ENCODE assay signal across 33 cellular contexts in genomic region chr7:70349819-70350218, GRCh38.
"Had no signal": no experiment of that assay in that cellular context is flagged by ENCODE, and none has a peak within 500 bp of the region (broad histone marks: within the 10 kb centered on the region; RNA-seq: fewer than 3 reads in every experiment).

No MANE protein-coding gene starts in this region.

- H3K4me1 Mint-ChIP-seq: activated naive CD4-positive, alpha-beta T cell treated with anti-CD3 and anti-CD28 coated beads, Interleukin-2, amount 50 U/mL, for 24 hours had no signal

- H3K36me3 Mint-ChIP-seq: activated CD4-positive, alpha-beta memory T cell treated with anti-CD3 and anti-CD28 coated beads for 36 hours; activated CD8-positive, alpha-beta memory T cell treated with anti-CD3 and anti-CD28 coated beads, Interleukin-2, amount 10 ng/mL, durations not matched to agents 7 days and 5 days; activated naive CD4-positive, alpha-beta T cell treated with anti-CD3 and anti-CD28 coated beads, Interleukin-2, amount 50 U/mL, for 24 hours; activated naive CD8-positive, alpha-beta T cell treated with anti-CD3 and anti-CD28 coated beads for 36 hours had no signal

- H3K9me3 Mint-ChIP-seq: activated CD4-positive, alpha-beta T cell treated with anti-CD3 and anti-CD28 coated beads, Interleukin-2, amount 10 ng/mL, durations not matched to agents 24 days and 14 days; activated naive CD4-positive, alpha-beta T cell treated with anti-CD3 and anti-CD28 coated beads, Interleukin-2, amount 50 U/mL, for 24 hours; activated naive CD8-positive, alpha-beta T cell treated with anti-CD3 and anti-CD28 coated beads for 36 hours; activated T-helper 1 cell treated with anti-CD3 and anti-CD28 coated beads, Interleukin-12 subunit alpha, Interleukin-12 subunit beta, Interleukin-2, Interleukin-4 antibody, amounts not matched to agents 30 ng/mL and 10 ng/mL and 1 ng/mL, durations not matched to agents 14 hours and 24 hours and 36 hours; activated T-helper 2 cell treated with anti-CD3 and anti-CD28 coated beads, Interferon-gamma antibody, Interleukin-2, Interleukin-4, amounts not matched to agents 10 μg/mL and 5 μg/mL and 100 μg/mL, durations not matched to agents 14 hours and 24 hours and 36 hours; dendritic cell treated with granulocyte-macrophage colony-stimulating factor and Interleukin-4, amounts not matched to agents 40 ng/mL and 50 ng/mL, for 4 days; endodermal cell had no signal

- H3K4me3 ChIP-seq: adrenal gland, body of pancreas, coronary artery, dorsolateral prefrontal cortex had no signal

- H3K36me3 ChIP-seq: adrenal gland had no signal

- H3K9me3 ChIP-seq: adrenal gland, body of pancreas had no signal

- H3K27ac ChIP-seq: adrenal gland, body of pancreas, coronary artery, dorsolateral prefrontal cortex had no signal

- ATAC-seq: activated CD4-positive, alpha-beta T cell treated with anti-CD3 and anti-CD28 coated beads for 36 hours; activated CD8-positive, alpha-beta memory T cell treated with anti-CD3 and anti-CD28 coated beads, Interleukin-2, amount 10 ng/mL, durations not matched to agents 7 days and 5 days; activated CD8-positive, alpha-beta T cell treated with anti-CD3 and anti-CD28 coated beads, Interleukin-2, amount 10 ng/mL, durations not matched to agents 7 days and 5 days; activated naive CD8-positive, alpha-beta T cell treated with anti-CD3 and anti-CD28 coated beads, Interleukin-2, amount 50 U/mL, for 24 hours; body of pancreas; esophagus mucosa; T-helper 17 cell had no signal

- H3K4me1 ChIP-seq: adrenal gland had no signal

- H3K27ac Mint-ChIP-seq: activated CD4-positive, alpha-beta memory T cell treated with anti-CD3 and anti-CD28 coated beads for 36 hours; activated CD4-positive, alpha-beta T cell treated with anti-CD3 and anti-CD28 coated beads for 36 hours; activated CD4-positive, alpha-beta T cell treated with anti-CD3 and anti-CD28 coated beads, Interleukin-2, amount 10 ng/mL, durations not matched to agents 24 days and 14 days; activated CD8-positive, alpha-beta memory T cell treated with anti-CD3 and anti-CD28 coated beads, Interleukin-2, amount 10 ng/mL, durations not matched to agents 7 days and 5 days; activated CD8-positive, alpha-beta T cell treated with anti-CD3 and anti-CD28 coated beads, Interleukin-2, amount 10 ng/mL, durations not matched to agents 7 days and 5 days; activated naive CD4-positive, alpha-beta T cell treated with anti-CD3 and anti-CD28 coated beads for 36 hours; activated naive CD4-positive, alpha-beta T cell treated with anti-CD3 and anti-CD28 coated beads, Interleukin-2, amount 50 U/mL, for 24 hours; activated naive CD8-positive, alpha-beta T cell treated with anti-CD3 and anti-CD28 coated beads for 36 hours; activated naive CD8-positive, alpha-beta T cell treated with anti-CD3 and anti-CD28 coated beads, Interleukin-2, amount 50 U/mL, for 24 hours; activated T-helper 1 cell treated with anti-CD3 and anti-CD28 coated beads, Interleukin-12 subunit alpha, Interleukin-12 subunit beta, Interleukin-2, Interleukin-4 antibody, amounts not matched to agents 30 ng/mL and 10 ng/mL and 1 ng/mL, durations not matched to agents 14 hours and 24 hours and 36 hours; activated T-helper 2 cell treated with anti-CD3 and anti-CD28 coated beads, Interferon-gamma antibody, Interleukin-2, Interleukin-4, amounts not matched to agents 10 μg/mL and 5 μg/mL and 100 μg/mL, durations not matched to agents 14 hours and 24 hours and 36 hours; dendritic cell treated with granulocyte-macrophage colony-stimulating factor and Interleukin-4, amounts not matched to agents 40 ng/mL and 50 ng/mL, for 4 days; endodermal cell; T-helper 17 cell; T-helper 2 cell treated with Interferon-gamma antibody and Interleukin-4, amounts not matched to agents 5 μg/mL and 100 μg/mL, for 36 hours had no signal

- DNase-seq: activated CD4-positive, alpha-beta memory T cell treated with anti-CD3 and anti-CD28 coated beads for 36 hours; activated CD4-positive, alpha-beta T cell treated with anti-CD3 and anti-CD28 coated beads for 36 hours; activated CD4-positive, alpha-beta T cell treated with anti-CD3 and anti-CD28 coated beads, Interleukin-2, amount 10 ng/mL, durations not matched to agents 24 days and 14 days; activated CD4-positive, CD25-positive, alpha-beta regulatory T cell; activated CD4-positive, CD25-positive, alpha-beta regulatory T cell treated with anti-CD3 and anti-CD28 coated beads, Interleukin-2, amount 50 U/mL, for 72 hours; activated CD8-positive, alpha-beta memory T cell treated with anti-CD3 and anti-CD28 coated beads, Interleukin-2, amount 10 ng/mL, durations not matched to agents 7 days and 5 days; activated CD8-positive, alpha-beta memory T cell treated with anti-CD3 and anti-CD28 coated beads, Interleukin-2, amount 50 U/mL, for 4 hours; activated CD8-positive, alpha-beta T cell treated with anti-CD3 and anti-CD28 coated beads, Interleukin-2, amount 10 ng/mL, durations not matched to agents 7 days and 5 days; activated effector memory CD4-positive, alpha-beta T cell treated with anti-CD3 and anti-CD28 coated beads, Interleukin-2, amount 50 U/mL, for 16 hours; activated naive CD4-positive, alpha-beta T cell treated with anti-CD3 and anti-CD28 coated beads for 36 hours; activated naive CD8-positive, alpha-beta T cell treated with anti-CD3 and anti-CD28 coated beads for 36 hours; activated naive CD8-positive, alpha-beta T cell treated with anti-CD3 and anti-CD28 coated beads, Interleukin-2, amount 50 U/mL, for 24 hours; activated T-cell treated with anti-CD3 and anti-CD28 coated beads, Interleukin-2, amount 50 U/mL, for 1 hour; activated T-cell treated with anti-CD3 and anti-CD28 coated beads, Interleukin-2, amount 50 U/mL, for 48 hours; adrenal gland; amygdala; aorta; body of pancreas; central memory CD4-positive, alpha-beta T cell; dorsolateral prefrontal cortex; effector memory CD4-positive, alpha-beta T cell; endodermal cell; foreskin fibroblast; T-helper 1 cell; T-helper 17 cell; T1000 had no signal

- H3K27me3 Mint-ChIP-seq: activated CD4-positive, alpha-beta memory T cell treated with anti-CD3 and anti-CD28 coated beads for 36 hours; activated CD4-positive, alpha-beta T cell treated with anti-CD3 and anti-CD28 coated beads for 36 hours; activated CD4-positive, alpha-beta T cell treated with anti-CD3 and anti-CD28 coated beads, Interleukin-2, amount 10 ng/mL, durations not matched to agents 24 days and 14 days; activated naive CD4-positive, alpha-beta T cell treated with anti-CD3 and anti-CD28 coated beads, Interleukin-2, amount 50 U/mL, for 24 hours; activated naive CD8-positive, alpha-beta T cell treated with anti-CD3 and anti-CD28 coated beads for 36 hours; activated naive CD8-positive, alpha-beta T cell treated with anti-CD3 and anti-CD28 coated beads, Interleukin-2, amount 50 U/mL, for 24 hours; dendritic cell treated with granulocyte-macrophage colony-stimulating factor and Interleukin-4, amounts not matched to agents 40 ng/mL and 50 ng/mL, for 4 days; T-helper 17 cell had no signal

- H3K27me3 ChIP-seq: adrenal gland, body of pancreas, dorsolateral prefrontal cortex had no signal

- H3K4me3 Mint-ChIP-seq: activated CD4-positive, alpha-beta memory T cell treated with anti-CD3 and anti-CD28 coated beads for 36 hours; activated CD4-positive, alpha-beta T cell treated with anti-CD3 and anti-CD28 coated beads for 36 hours; activated CD4-positive, alpha-beta T cell treated with anti-CD3 and anti-CD28 coated beads, Interleukin-2, amount 10 ng/mL, durations not matched to agents 24 days and 14 days; activated CD8-positive, alpha-beta memory T cell treated with anti-CD3 and anti-CD28 coated beads, Interleukin-2, amount 10 ng/mL, durations not matched to agents 7 days and 5 days; activated CD8-positive, alpha-beta T cell treated with anti-CD3 and anti-CD28 coated beads, Interleukin-2, amount 10 ng/mL, durations not matched to agents 7 days and 5 days; activated naive CD4-positive, alpha-beta T cell treated with anti-CD3 and anti-CD28 coated beads for 36 hours; activated naive CD4-positive, alpha-beta T cell treated with anti-CD3 and anti-CD28 coated beads, Interleukin-2, amount 50 U/mL, for 24 hours; activated naive CD8-positive, alpha-beta T cell treated with anti-CD3 and anti-CD28 coated beads for 36 hours; activated naive CD8-positive, alpha-beta T cell treated with anti-CD3 and anti-CD28 coated beads, Interleukin-2, amount 50 U/mL, for 24 hours; activated T-helper 1 cell treated with anti-CD3 and anti-CD28 coated beads, Interleukin-12 subunit alpha, Interleukin-12 subunit beta, Interleukin-2, Interleukin-4 antibody, amounts not matched to agents 30 ng/mL and 10 ng/mL and 1 ng/mL, durations not matched to agents 14 hours and 24 hours and 36 hours; dendritic cell treated with granulocyte-macrophage colony-stimulating factor and Interleukin-4, amounts not matched to agents 40 ng/mL and 50 ng/mL, for 4 days; endodermal cell; T-helper 17 cell; T-helper 2 cell treated with Interferon-gamma antibody and Interleukin-4, amounts not matched to agents 5 μg/mL and 100 μg/mL, for 36 hours had no signal
